Comparison of ENCODE assay signal across 1 cellular context in genomic region chr11:14625804-14626203, GRCh38.
TF ChIP-seq lines count a peak whose summit lies in the region.

No MANE protein-coding gene starts in this region.

TF ChIP-seq in GM12878, 131 proteins besides CTCF, POLR2A, EP300 and RAD21:
- TF ChIP-seq BCL3 (IDR thresholded peaks at IDR 0.05; ENCODE audit: borderline replicate concordance, insufficient read depth, low read depth, low read length, poor library complexity, severe bottlenecking), result no peak
- TF ChIP-seq SMC3 (IDR thresholded peaks at IDR 0.05; ENCODE audit: borderline replicate concordance, low read length), result no peak
- no peak for TF ChIP-seq SMAD5 (IDR thresholded peaks at IDR 0.05; ENCODE audit: low read depth)
- no peak for TF ChIP-seq SMAD1 (IDR thresholded peaks at IDR 0.05; ENCODE audit: low read depth, partially characterized antibody)
- no peak for TF ChIP-seq STAT1 (conservative IDR thresholded peaks at IDR 0.05)
- TF ChIP-seq SPI1 (IDR thresholded peaks at IDR 0.05; ENCODE audit: borderline replicate concordance, insufficient read depth, low read depth, low read length), result peak; percentile 89
- peak; percentile 19; the same call in 1 of the 2 replicates for TF ChIP-seq ZNF384 (IDR thresholded peaks at IDR 0.05; ENCODE audit: borderline replicate concordance, low read depth, low read length)
- no peak for TF ChIP-seq ESRRA (IDR thresholded peaks at IDR 0.05; ENCODE audit: low read length)
- no peak for TF ChIP-seq FOS (IDR thresholded peaks at IDR 0.05; ENCODE audit: borderline replicate concordance, extremely low read depth, insufficient read length)
- TF ChIP-seq IRF4 (IDR thresholded peaks at IDR 0.05; ENCODE audit: low read depth, low read length), result no peak
